ENCODE assay signal across 26 cellular contexts in the genomic region with DNA sequence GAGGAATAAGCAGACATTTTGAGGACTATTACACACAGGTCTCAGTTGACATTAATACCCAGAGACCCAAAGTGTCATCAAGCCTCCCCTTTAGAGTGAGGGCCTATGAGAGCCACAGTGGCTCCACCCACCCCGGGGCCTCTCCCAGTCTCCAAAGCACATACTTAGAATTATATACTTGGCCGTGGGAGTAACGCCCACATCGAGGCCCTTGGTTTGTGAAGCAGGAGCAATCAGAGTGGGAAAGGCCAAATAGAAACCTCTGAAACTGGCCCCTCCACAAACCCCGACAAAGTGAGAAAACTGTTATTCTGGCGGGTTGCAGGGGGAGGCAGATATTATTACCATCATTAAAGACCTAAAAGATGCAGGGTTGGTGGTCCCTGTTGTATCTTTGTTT.
"Had no signal": no experiment of that assay in that cellular context is flagged by ENCODE, and none has a peak within 500 bp of the region (broad histone marks: within the 10 kb centered on the region; RNA-seq: fewer than 3 reads in every experiment).

No MANE protein-coding gene starts in this region.

- DNase-seq: colonic mucosa; cortex of kidney; dermis blood vessel endothelial cell; dorsolateral prefrontal cortex; effector CD4-positive, alpha-beta T cell; effector CD8-positive, alpha-beta T cell; effector memory CD4-positive, alpha-beta T cell; effector memory CD8-positive, alpha-beta T cell; endodermal cell; erythroblast; esophagus squamous epithelium; foreskin fibroblast; foreskin keratinocyte; foreskin melanocyte; gastrocnemius medialis; glutamatergic neuron; head of caudate nucleus; heart left ventricle; heart right ventricle had no signal

- H3K4me3 ChIP-seq: colonic mucosa, coronary artery, dorsolateral prefrontal cortex, esophagus muscularis mucosa, esophagus squamous epithelium, gastrocnemius medialis, gastroesophageal sphincter, heart left ventricle, heart right ventricle, hepatocyte had no signal

- H3K9me3 ChIP-seq: colonic mucosa, esophagus muscularis mucosa, esophagus squamous epithelium, gastrocnemius medialis, gastroesophageal sphincter, heart left ventricle, heart right ventricle had no signal

- ATAC-seq: effector memory CD8-positive, alpha-beta T cell; esophagus mucosa; foreskin keratinocyte; gastrocnemius medialis; gastroesophageal sphincter; heart left ventricle; heart right ventricle had no signal

- H3K4me1 ChIP-seq: colonic mucosa, esophagus muscularis mucosa, esophagus squamous epithelium, foreskin keratinocyte, gastrocnemius medialis, gastroesophageal sphincter, heart left ventricle, heart right ventricle had no signal

- H3K27ac Mint-ChIP-seq: dendritic cell treated with granulocyte-macrophage colony-stimulating factor and Interleukin-4, amounts not matched to agents 40 ng/mL and 50 ng/mL, for 4 days; effector memory CD8-positive, alpha-beta T cell; endodermal cell had no signal

- H3K36me3 ChIP-seq: colonic mucosa, esophagus muscularis mucosa, esophagus squamous epithelium, gastrocnemius medialis, gastroesophageal sphincter, heart left ventricle, heart right ventricle had no signal

- H3K27ac ChIP-seq: colonic mucosa, coronary artery, dorsolateral prefrontal cortex, epithelial cell of prostate, esophagus muscularis mucosa, esophagus squamous epithelium, foreskin keratinocyte, gastrocnemius medialis, gastroesophageal sphincter, heart left ventricle, heart right ventricle, hepatocyte had no signal

- H3K9me3 Mint-ChIP-seq: dendritic cell treated with granulocyte-macrophage colony-stimulating factor and Interleukin-4, amounts not matched to agents 40 ng/mL and 50 ng/mL, for 4 days; effector memory CD8-positive, alpha-beta T cell had no signal
